In genomic region chr15:101091080-101092017, GRCh38 we compare ENCODE assay signal across 1 cellular context.
TF ChIP-seq lines count a peak whose summit lies in the region.

No MANE protein-coding gene starts in this region.

TF ChIP-seq in HepG2, 621 proteins besides CTCF, POLR2A, EP300 and RAD21 (continued from another document and continues in another):
- TF ChIP-seq NR2C2 (CRISPR knock-in tag; IDR thresholded peaks at IDR 0.05; ENCODE audit: borderline replicate concordance) (peak; percentile 83), IRF9 (CRISPR knock-in tag; IDR thresholded peaks at IDR 0.05; ENCODE audit: borderline replicate concordance) (no peak), MAX (IDR thresholded peaks at IDR 0.05) (peak; percentile 73), ZNF670 (CRISPR knock-in tag; IDR thresholded peaks at IDR 0.05; ENCODE audit: borderline replicate concordance) (peak; percentile 71; the same call in 1 of the 2 replicates), NCOR1 (IDR thresholded peaks at IDR 0.05; ENCODE audit: borderline replicate concordance, low read length) (peak; percentile 96; the same call in 1 of the 2 replicates), KDM4B (CRISPR knock-in tag; IDR thresholded peaks at IDR 0.05) (no peak), SAP130 (CRISPR knock-in tag; IDR thresholded peaks at IDR 0.05; ENCODE audit: low read depth) (peak; percentile 90), MAFG (CRISPR knock-in tag; IDR thresholded peaks at IDR 0.05) (no peak), FOSL1 (CRISPR knock-in tag; IDR thresholded peaks at IDR 0.05; ENCODE audit: borderline replicate concordance) (no peak), ZNF160 (CRISPR knock-in tag; IDR thresholded peaks at IDR 0.05) (no peak), THAP9 (CRISPR knock-in tag; IDR thresholded peaks at IDR 0.05; ENCODE audit: borderline replicate concordance) (peak; percentile 21; the same call in 1 of the 2 replicates), PAX8 (CRISPR knock-in tag; IDR thresholded peaks at IDR 0.05; ENCODE audit: borderline replicate concordance) (no peak), ZNF142 (CRISPR knock-in tag; IDR thresholded peaks at IDR 0.05) (no peak), NBN (conservative IDR thresholded peaks at IDR 0.05) (no peak), KLF15 (CRISPR knock-in tag; IDR thresholded peaks at IDR 0.05; ENCODE audit: borderline replicate concordance) (no peak), PHB2 (IDR thresholded peaks at IDR 0.05; ENCODE audit: partially characterized antibody) (no peak), ZBTB21 (CRISPR knock-in tag; IDR thresholded peaks at IDR 0.05) (0 out of 2 replicates have a peak, but pooled peaks have one; percentile 27), YY1 (IDR thresholded peaks at IDR 0.05; ENCODE audit: insufficient read depth, insufficient replicate concordance, low read depth, low read length) (peak; percentile 43), CCDC6 (CRISPR knock-in tag; IDR thresholded peaks at IDR 0.05) (peak; percentile 54; the same call in 1 of the 2 replicates), BRF2 (CRISPR knock-in tag; IDR thresholded peaks at IDR 0.05) (no peak), HNF4G (IDR thresholded peaks at IDR 0.05; ENCODE audit: borderline replicate concordance, low read depth, low read length) (peak; percentile 83; the same call in 1 of the 2 replicates), HNF4G (CRISPR knock-in tag; IDR thresholded peaks at IDR 0.05; ENCODE audit: borderline replicate concordance, low read depth) (no peak), NKX3-1 (CRISPR knock-in tag; IDR thresholded peaks at IDR 0.05) (peak; percentile 48; the same call in 1 of the 2 replicates), ZNF639 (CRISPR knock-in tag; conservative IDR thresholded peaks at IDR 0.05) (0 out of 2 replicates have a peak, but pooled peaks have one; percentile 50), MIER2 (CRISPR knock-in tag; IDR thresholded peaks at IDR 0.05) (peak; percentile 4; the same call in 1 of the 2 replicates), SRSF1 (optimal IDR thresholded peaks at IDR 0.05; ENCODE audit: low read depth, low read length) (peak; percentile 80), ZNF205 (CRISPR knock-in tag; IDR thresholded peaks at IDR 0.05) (peak; percentile 63; the same call in 1 of the 2 replicates), GMEB1 (CRISPR knock-in tag; IDR thresholded peaks at IDR 0.05; ENCODE audit: borderline replicate concordance) (no peak), ZBTB46 (CRISPR knock-in tag; IDR thresholded peaks at IDR 0.05; ENCODE audit: borderline replicate concordance) (no peak), ZNF292 (CRISPR knock-in tag; IDR thresholded peaks at IDR 0.05; ENCODE audit: borderline replicate concordance, low read depth) (peak; percentile 46), NFYC (CRISPR knock-in tag; IDR thresholded peaks at IDR 0.05) (0 out of 2 replicates have a peak, but pooled peaks have one; percentile 4), NCOA5 (CRISPR knock-in tag; IDR thresholded peaks at IDR 0.05) (no peak), THAP11 (CRISPR knock-in tag; IDR thresholded peaks at IDR 0.05) (peak; percentile 62; the same call in 1 of the 2 replicates), ONECUT2 (CRISPR knock-in tag; IDR thresholded peaks at IDR 0.05) (no peak), ZNF232 (CRISPR knock-in tag; IDR thresholded peaks at IDR 0.05; ENCODE audit: borderline replicate concordance) (0 out of 2 replicates have a peak, but pooled peaks have one; percentile 14), TOE1 (CRISPR knock-in tag; IDR thresholded peaks at IDR 0.05) (no peak), ZNF713 (CRISPR knock-in tag; IDR thresholded peaks at IDR 0.05) (0 out of 2 replicates have a peak, but pooled peaks have one; percentile 51), HMGA1 (CRISPR knock-in tag; conservative IDR thresholded peaks at IDR 0.05) (no peak), CC2D1A (CRISPR knock-in tag; IDR thresholded peaks at IDR 0.05) (no peak), ZFX (CRISPR knock-in tag; IDR thresholded peaks at IDR 0.05; ENCODE audit: low read depth) (peak; percentile 78), BATF2 (CRISPR knock-in tag; IDR thresholded peaks at IDR 0.05) (no peak), ARID3A (IDR thresholded peaks at IDR 0.05; ENCODE audit: low read depth, low read length) (no peak), ZNF772 (CRISPR knock-in tag; IDR thresholded peaks at IDR 0.05) (peak; percentile 55; the same call in 1 of the 2 replicates), ESRRA (CRISPR knock-in tag; IDR thresholded peaks at IDR 0.05; ENCODE audit: low read depth) (0 out of 2 replicates have a peak, but pooled peaks have one; percentile 54), ZNF607 (CRISPR knock-in tag; IDR thresholded peaks at IDR 0.05; ENCODE audit: borderline replicate concordance) (peak; percentile 13; the same call in 1 of the 2 replicates)
